In genomic region chr3:78238811-78239210, GRCh38 we compare ENCODE assay signal across 28 cellular contexts.
"Had no signal": no experiment of that assay in that cellular context is flagged by ENCODE, and none has a peak within 500 bp of the region (broad histone marks: within the 10 kb centered on the region; RNA-seq: fewer than 3 reads in every experiment).

No MANE protein-coding gene starts in this region.

- H3K4me2 ChIP-seq: neural progenitor cell had no signal

- H3K4me1 Mint-ChIP-seq: naive thymus-derived CD4-positive, alpha-beta T cell; natural killer cell; neural progenitor cell; stimulated activated memory B cell treated with anti-CD40 and anti-IgM and Interleukin-4, amounts not matched to agents 10 μg/mL and 1 μg/mL and 100 μg/mL, for 72 hours; stimulated activated naive CD8-positive, alpha-beta T cell treated with anti-CD3 and anti-CD28 coated beads, Interleukin-15, amount 100 ng/mL, for 72 hours had no signal

- H3K4me1 ChIP-seq: neural progenitor cell, pancreas, prostate gland, right lobe of liver, sigmoid colon, suprapubic skin, testis, tibial artery, transverse colon, upper lobe of right lung, uterus had no signal

- DNase-seq: naive thymus-derived CD4-positive, alpha-beta T cell; natural killer cell; nucleus accumbens; right cardiac atrium; right lobe of liver; small intestine; stimulated activated CD4-positive, alpha-beta T cell treated with anti-CD3 and anti-CD28 coated beads, Interleukin-15, amount 100 ng/mL, for 24 hours; stimulated activated CD4-positive, alpha-beta T cell treated with anti-CD3 and anti-CD28 coated beads, Interleukin-2, amount 100 ng/mL, for 24 hours; stimulated activated CD4-positive, alpha-beta T cell treated with anti-CD3 and anti-CD28 coated beads, Interleukin-4, amount 100 ng/mL, for 1 hour; stimulated activated CD4-positive, alpha-beta T cell treated with anti-CD3 and anti-CD28 coated beads, Interleukin-4, amount 100 ng/mL, for 4 hours; stimulated activated CD8-positive, alpha-beta memory T cell treated with anti-CD3 and anti-CD28 coated beads, Interleukin-4, amount 100 ng/mL, for 48 hours; stimulated activated naive CD4-positive, alpha-beta T cell; stimulated activated naive CD8-positive, alpha-beta T cell treated with anti-CD3 and anti-CD28 coated beads, Interleukin-15, amount 100 ng/mL, for 72 hours; stimulated activated naive CD8-positive, alpha-beta T cell treated with anti-CD3 and anti-CD28 coated beads, Interleukin-15, Interleukin-2, amounts not matched to agents 100 U/mL and 50 U/mL, for 24 hours; substantia nigra; testis; tibial artery; transverse colon; upper lobe of right lung; uterus had no signal

- H3K27ac Mint-ChIP-seq: naive thymus-derived CD4-positive, alpha-beta T cell; natural killer cell; neural progenitor cell; stimulated activated memory B cell treated with anti-CD40 and anti-IgM and Interleukin-4, amounts not matched to agents 10 μg/mL and 1 μg/mL and 100 μg/mL, for 72 hours; stimulated activated naive CD8-positive, alpha-beta T cell treated with anti-CD3 and anti-CD28 coated beads, Interleukin-15, amount 100 ng/mL, for 72 hours; type B pancreatic cell had no signal

- H3K36me3 Mint-ChIP-seq: naive thymus-derived CD4-positive, alpha-beta T cell; neural progenitor cell; stimulated activated memory B cell treated with anti-CD40 and anti-IgM and Interleukin-4, amounts not matched to agents 10 μg/mL and 1 μg/mL and 100 μg/mL, for 72 hours; type B pancreatic cell had no signal

- H3K4me3 Mint-ChIP-seq: naive thymus-derived CD4-positive, alpha-beta T cell; natural killer cell; neural progenitor cell; stimulated activated memory B cell treated with anti-CD40 and anti-IgM and Interleukin-4, amounts not matched to agents 10 μg/mL and 1 μg/mL and 100 μg/mL, for 72 hours; stimulated activated naive CD8-positive, alpha-beta T cell treated with anti-CD3 and anti-CD28 coated beads, Interleukin-15, amount 100 ng/mL, for 72 hours; type B pancreatic cell had no signal

- H3K9ac ChIP-seq: neural progenitor cell had no signal

- H3K27me3 ChIP-seq: neural progenitor cell, neutrophil, pancreas, right lobe of liver, sigmoid colon, suprapubic skin, testis, tibial artery, transverse colon, upper lobe of right lung, uterus had no signal

- H3K9me3 ChIP-seq: neutrophil, pancreas, prostate gland, right lobe of liver, testis, upper lobe of right lung, uterus had no signal

- H3K27me3 Mint-ChIP-seq: naive thymus-derived CD4-positive, alpha-beta T cell; stimulated activated memory B cell treated with anti-CD40 and anti-IgM and Interleukin-4, amounts not matched to agents 10 μg/mL and 1 μg/mL and 100 μg/mL, for 72 hours; stimulated activated naive CD8-positive, alpha-beta T cell treated with anti-CD3 and anti-CD28 coated beads, Interleukin-15, amount 100 ng/mL, for 72 hours; type B pancreatic cell had no signal

- ATAC-seq: naive thymus-derived CD4-positive, alpha-beta T cell; natural killer cell; pancreas; right cardiac atrium; right lobe of liver; stimulated activated memory B cell treated with anti-CD40 and anti-IgM and Interleukin-4, amounts not matched to agents 10 μg/mL and 1 μg/mL and 100 μg/mL, for 72 hours; stimulated activated naive CD8-positive, alpha-beta T cell treated with anti-CD3 and anti-CD28 coated beads, Interleukin-15, amount 100 ng/mL, for 72 hours; stimulated activated naive CD8-positive, alpha-beta T cell treated with anti-CD3 and anti-CD28 coated beads, Interleukin-15, Interleukin-2, amounts not matched to agents 100 U/mL and 50 U/mL, for 24 hours; upper lobe of right lung had no signal

- H3K27ac ChIP-seq: neural progenitor cell, neutrophil, pancreas, prostate gland, right lobe of liver, sigmoid colon, suprapubic skin, testis, tibial artery, transverse colon, upper lobe of right lung, uterus had no signal

- H3K4me3 ChIP-seq: neural progenitor cell, pancreas, prostate gland, right lobe of liver, sigmoid colon, suprapubic skin, testis, tibial artery, transverse colon, upper lobe of right lung, uterus had no signal

- H2AFZ ChIP-seq: neural progenitor cell had no signal

- H3K36me3 ChIP-seq: neutrophil, pancreas, prostate gland, right lobe of liver, sigmoid colon, suprapubic skin, tibial artery, transverse colon, upper lobe of right lung, uterus had no signal

- FAIRE-seq: pancreas, small intestine had no signal
